In the genomic region with DNA sequence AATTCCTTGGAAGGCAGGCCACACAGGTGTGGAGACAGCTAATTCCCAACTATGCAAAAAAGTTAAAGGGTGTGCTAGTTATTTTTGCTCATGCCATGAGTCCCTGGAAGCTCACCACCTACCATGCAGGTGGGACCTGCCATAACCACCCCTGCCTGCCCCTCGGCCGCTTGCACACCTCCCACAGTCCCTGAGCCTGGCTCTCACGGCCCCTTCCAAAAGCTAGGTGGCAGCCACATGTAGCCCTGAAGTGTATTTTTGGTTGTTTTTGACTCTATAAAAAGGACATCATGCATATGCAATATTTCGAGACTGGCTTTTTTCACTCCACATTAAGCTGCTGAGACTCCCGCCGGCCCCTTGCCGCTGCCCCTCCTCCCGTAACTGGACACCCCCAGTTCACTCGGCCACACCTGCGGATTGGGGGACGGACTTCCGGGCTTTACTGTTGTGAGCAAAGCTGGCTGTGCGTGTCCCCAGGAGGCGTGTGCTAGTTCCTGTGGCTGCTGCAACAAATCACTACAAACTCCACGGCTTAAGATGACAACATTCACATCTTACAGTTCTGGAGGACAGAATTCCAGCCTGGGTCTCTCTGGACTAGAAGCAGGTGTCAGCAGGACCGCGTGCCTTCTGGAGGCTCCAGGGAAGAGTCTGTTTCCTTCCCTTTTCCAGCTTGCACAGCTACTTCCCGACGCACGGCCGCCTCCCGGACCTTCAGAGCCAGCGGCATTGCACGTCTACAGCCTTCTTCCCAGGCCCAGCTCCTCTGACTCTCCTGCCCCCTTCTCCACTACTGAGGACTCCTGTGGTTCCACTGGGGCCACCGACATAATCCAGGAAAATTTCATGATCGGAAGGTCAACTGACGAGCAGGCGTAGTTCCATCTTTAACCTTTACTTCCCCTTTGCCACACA, we compare ENCODE assay signal across 9 cellular contexts. TPM values are rescaled to one million over a fixed set of nuclear protein-coding genes. Genes with fewer than 3 reads are reported as not detected.
DNase-seq lines count a peak whose midpoint lies in the region; ATAC-seq, FAIRE-seq and TF ChIP-seq lines count a peak whose summit lies in the region.
"Had no signal": no experiment of that assay in that cellular context is flagged by ENCODE, and none has a peak within 500 bp of the region (broad histone marks: within the 10 kb centered on the region; RNA-seq: fewer than 3 reads in every experiment).

No MANE protein-coding gene starts in this region.

- no peaks in the 10 kb centered on the region for H3K79me2 ChIP-seq in fibroblast of lung (ENCODE audit: control insufficient read depth, insufficient read depth, low read length)

- intact Hi-C loops in ovary (cut with DNase I): no loop called here

- H3K9ac ChIP-seq in fibroblast of lung (ENCODE audit: insufficient read depth, low read length): no peak overlapping the region

- TF ChIP-seq CTCF in fibroblast of lung (conservative IDR thresholded peaks at IDR 0.05 in 1 of 2, IDR thresholded peaks at IDR 0.05 in 1 of 2; ENCODE audit: low read depth in 1 of 2, low read length in 2 of 2) (no peak), ovary (IDR thresholded peaks at IDR 0.05) (no peak)

- peak; percentile 26 for FAIRE-seq in GM19239 (lab: Jason Lieb, UNC)
- FAIRE-seq: GM18507 had no signal

- no peak overlapping the region for H3K4me2 ChIP-seq in fibroblast of lung (ENCODE audit: extremely low read depth, insufficient read depth, low read length)

- WGBS in ovary, 3 donors: 16 to 20% (median 18%) methylated on average over 28 of the region's 28 CpGs

- no peak for ATAC-seq in GM21515 (IDR thresholded peaks at IDR 0.05; ENCODE audit: unreplicated experiment)
- no peak for ATAC-seq in HG03097 (IDR thresholded peaks at IDR 0.05; ENCODE audit: low FRiP score, unreplicated experiment)

- no peaks in the 10 kb centered on the region for H4K20me1 ChIP-seq in fibroblast of lung (ENCODE audit: control insufficient read depth, extremely low read depth, insufficient read depth, low read length)

- no peak overlapping the region for H3K27ac ChIP-seq in fibroblast of lung (ENCODE audit: insufficient read depth, low read length)
- H3K27ac ChIP-seq in ovary: no peak overlapping the region
- H3K27ac ChIP-seq: heart left ventricle had no signal

- H3K4me1 ChIP-seq in fibroblast of lung (ENCODE audit: control insufficient read depth, extremely low read depth, insufficient read depth, low read length) (no peaks in the 10 kb centered on the region), ovary (ENCODE audit: insufficient read depth) (peaks cover 6% of the 10 kb centered on the region)

- no peaks in the 10 kb centered on the region for H3K27me3 ChIP-seq in fibroblast of lung (ENCODE audit: control insufficient read depth, insufficient read depth, low read length)
- no peaks in the 10 kb centered on the region for H3K27me3 ChIP-seq in ovary
- H3K27me3 ChIP-seq: heart left ventricle had no signal

- no peak for TF ChIP-seq EP300 in ovary (IDR thresholded peaks at IDR 0.05)

- DNase-seq in GM19239 (ENCODE audit: insufficient read length, low spot score) (no peak), NCI-H69 (lab: John Stamatoyannopoulos, UW) (peak; percentile 61), fibroblast of lung (ENCODE audit: low read depth in 2 of 2) (no peak), retina (peak; percentile 52), ovary (no peak)

- H3K36me3 ChIP-seq in fibroblast of lung (ENCODE audit: control insufficient read depth, insufficient read depth, low read length) (no peaks in the 10 kb centered on the region), ovary (no peaks in the 10 kb centered on the region)
- H3K36me3 ChIP-seq: heart left ventricle had no signal

- H3K4me3 ChIP-seq in fibroblast of lung (replicated peaks in 1 of 4; ENCODE audit: control extremely low read depth in 1 of 4, insufficient read depth in 1 of 4, low read depth in 3 of 4, low read length in 4 of 4) (peak overlapping the region in 1 of 4 experiments; percentile 14), ovary (no peak overlapping the region)

- H3K9me3 ChIP-seq in fibroblast of lung (ENCODE audit: control insufficient read depth, insufficient read depth, low read depth, low read length) (no peaks in the 10 kb centered on the region), ovary (no peaks in the 10 kb centered on the region)
- H3K9me3 ChIP-seq: heart left ventricle had no signal

- H2AFZ ChIP-seq in fibroblast of lung (ENCODE audit: low read length): peak overlapping the region; percentile 14

- TF ChIP-seq POLR2A in ovary (IDR thresholded peaks at IDR 0.05): no peak

RNA-seq across cellular contexts. Expression of a gene that starts 24.8 kb away (rescaled TPM):
- total RNA-seq in fibroblast of lung: 8.2 and 11.6 TPM in 2 replicates
- polyA plus RNA-seq in fibroblast of lung: 2.4 and 5.0 TPM in 2 replicates
- 2.6 and 7.2 TPM in 2 replicates for polyA plus RNA-seq in fibroblast of lung (2012)
- polyA minus RNA-seq in fibroblast of lung (ENCODE audit: low replicate concordance): 2.7 and 6.6 TPM in 2 replicates
- 10 to 100 TPM in 3 of 7 donors, 1 to 10 TPM in 4; 5.7 to 12.1 (median 10.0) TPM for total RNA-seq in ovary
- 1 to 10 TPM; 1.3 to 6.8 TPM for polyA plus RNA-seq in ovary

RNA-seq across cellular contexts. Expression of a gene that starts 25.1 kb away (rescaled TPM):
- under 0.01 TPM in 1 of 2 replicates, not detected in the other for total RNA-seq in fibroblast of lung
- polyA plus RNA-seq in fibroblast of lung: not detected in 2 replicates
- not detected in 2 replicates for polyA plus RNA-seq in fibroblast of lung (2012)
- 0.15 TPM in 1 of 2 replicates, not detected in the other for polyA minus RNA-seq in fibroblast of lung (ENCODE audit: low replicate concordance)
- total RNA-seq in ovary: 10 to 100 TPM in 1 of 7 donors, 1 to 10 TPM in 3, not detected in 3; 1.1 to 12.9 (median 1.4) TPM
- polyA plus RNA-seq in ovary: under 1 TPM in 1 of 2 donors, not detected in 1; 0.10 TPM
- total RNA-seq: heart left ventricle had no signal
- polyA plus RNA-seq: heart left ventricle had no signal

Comparison
In these comparisons a context has a peak if more than half of its experiments do, and no peak if none do; other contexts are left out.
1. DNase-seq: peak in NCI-H69 (single experiment) and retina (single experiment); none in GM19239 (single experiment), fibroblast of lung (0 of 2) and ovary (0 of 5).